In genomic region chr7:362416-363096, GRCh38 we compare ENCODE assay signal across 9 cellular contexts.
DNase-seq lines count a peak whose midpoint lies in the region; TF ChIP-seq lines count a peak whose summit lies in the region.
"Had no signal": no experiment of that assay in that cellular context is flagged by ENCODE, and none has a peak within 500 bp of the region (broad histone marks: within the 10 kb centered on the region; RNA-seq: fewer than 3 reads in every experiment).

No MANE protein-coding gene starts in this region.

- POLR2A ChIA-PET in HEK293 (lab: Yijun Ruan, JAX), result interaction anchor here (0.5 kb wide), 1 partner anchor 285 kb away, joined by 11 read pairs; no protein-coding TSS in a partner anchor
- POLR2A ChIA-PET in activated CD4-positive, alpha-beta T cell treated with anti-CD3 and anti-CD28 coated beads, Interleukin-2, amount 10 ng/mL, durations not matched to agents 7 days and 5 days (lab: Charles Lee), result interaction anchor here (1.4 kb wide), 1 partner anchor 11 kb away, joined by 5 read pairs; no protein-coding TSS in a partner anchor

- peak; percentile 75 for DNase-seq in activated CD4-positive, alpha-beta T cell treated with anti-CD3 and anti-CD28 coated beads, Interleukin-2, amount 10 ng/mL, durations not matched to agents 7 days and 5 days
- DNase-seq in fibroblast of pulmonary artery (ENCODE audit: low read depth) (peak; percentile 41), NCI-H1105 (lab: John Stamatoyannopoulos, UW) (no peak), uterus (no peak), NCI-H524 (lab: John Stamatoyannopoulos, UW) (no peak), GM19238 (ENCODE audit: insufficient read length, low spot score) (no peak)
- DNase-seq: NCI-H1930 had no signal

- no peak for TF ChIP-seq POLR2A in uterus (IDR thresholded peaks at IDR 0.05)

- H3K27ac ChIP-seq in HEK293 (ENCODE audit: extremely low read depth, low read depth, low read length), result no peak overlapping the region
- no peak overlapping the region for H3K27ac ChIP-seq in skeletal muscle tissue (ENCODE audit: low read depth, low read length)
- H3K27ac ChIP-seq in uterus, result no peak overlapping the region

- peaks cover 10% of the 10 kb centered on the region for H3K9me3 Mint-ChIP-seq in activated CD4-positive, alpha-beta T cell treated with anti-CD3 and anti-CD28 coated beads, Interleukin-2, amount 10 ng/mL, durations not matched to agents 7 days and 5 days

- H3K36me3 Mint-ChIP-seq in activated CD4-positive, alpha-beta T cell treated with anti-CD3 and anti-CD28 coated beads, Interleukin-2, amount 10 ng/mL, durations not matched to agents 7 days and 5 days (ENCODE audit: low read depth), result peaks cover 21% of the 10 kb centered on the region

- CTCF ChIA-PET in HEK293 (lab: Yijun Ruan, JAX), result interaction anchor here (0.6 kb wide), 1 partner anchor 49 kb away, joined by 3 read pairs; no protein-coding TSS in a partner anchor
- CTCF ChIA-PET in activated CD4-positive, alpha-beta T cell treated with anti-CD3 and anti-CD28 coated beads, Interleukin-2, amount 10 ng/mL, durations not matched to agents 7 days and 5 days (lab: Charles Lee), result interaction anchor here (0.8 to 2.1 kb wide), 2 partner anchors 10 to 21 kb away, joined by 3 to 6 read pairs; no protein-coding TSS in a partner anchor

- peak overlapping the region; percentile 60 for H3K4me3 Mint-ChIP-seq in activated CD4-positive, alpha-beta T cell treated with anti-CD3 and anti-CD28 coated beads, Interleukin-2, amount 10 ng/mL, durations not matched to agents 7 days and 5 days

- no peaks in the 10 kb centered on the region for H3K36me3 ChIP-seq in HEK293 (ENCODE audit: control insufficient read depth in 2 of 2, insufficient read depth in 1 of 2, low read length in 2 of 2)
- no peaks in the 10 kb centered on the region for H3K36me3 ChIP-seq in skeletal muscle tissue (ENCODE audit: control insufficient read depth in 3 of 3, insufficient read depth in 3 of 3, low read length in 3 of 3)
- H3K36me3 ChIP-seq in uterus, result no peaks in the 10 kb centered on the region

- peak overlapping the region; percentile 97 for H3K27ac Mint-ChIP-seq in activated CD4-positive, alpha-beta T cell treated with anti-CD3 and anti-CD28 coated beads, Interleukin-2, amount 10 ng/mL, durations not matched to agents 7 days and 5 days

- no peak for TF ChIP-seq CTCF in HEK293 (tag by site-specific recombination; IDR thresholded peaks at IDR 0.05)
- TF ChIP-seq CTCF in fibroblast of pulmonary artery (IDR thresholded peaks at IDR 0.05; ENCODE audit: low read length, missing control alignments), result no peak
- TF ChIP-seq CTCF in uterus (IDR thresholded peaks at IDR 0.05), result no peak

- peaks cover 45 to 71% (median 56%) of the 10 kb centered on the region in 3 donors for H3K27me3 ChIP-seq in skeletal muscle tissue (ENCODE audit: control insufficient read depth in 3 of 3, insufficient read depth in 3 of 3, low read length in 3 of 3)
- H3K27me3 ChIP-seq in uterus, result peaks cover 6 to 15% of the 10 kb centered on the region in 2 donors

- intact Hi-C loops in uterus (cut with DNase I; ENCODE audit: low total_unique reads), result no loop called here

- no peaks in the 10 kb centered on the region for H3K9me3 ChIP-seq in HEK293 (ENCODE audit: control insufficient read depth, insufficient read depth, low read depth, low read length)
- H3K9me3 ChIP-seq in skeletal muscle tissue (ENCODE audit: control insufficient read depth in 3 of 3, low read length in 3 of 3), result peaks cover 0 to 3% (median 3%) of the 10 kb centered on the region in 3 donors
- H3K9me3 ChIP-seq in uterus, result no peaks in the 10 kb centered on the region

- H3K9ac ChIP-seq in skeletal muscle tissue (ENCODE audit: low read depth in 1 of 3, low read length in 3 of 3), result no peak overlapping the region

- H3K27me3 Mint-ChIP-seq in activated CD4-positive, alpha-beta T cell treated with anti-CD3 and anti-CD28 coated beads, Interleukin-2, amount 10 ng/mL, durations not matched to agents 7 days and 5 days, result no peaks in the 10 kb centered on the region

- H3K4me3 ChIP-seq in HEK293 (ENCODE audit: low read depth, low read length) (no peak overlapping the region), fibroblast of pulmonary artery (replicated peaks; ENCODE audit: low read depth, low read length) (peak overlapping the region; percentile 27), skeletal muscle tissue (ENCODE audit: low read length in 3 of 3) (peak overlapping the region in 2 of 3 donors; percentile 23 to 52), uterus (no peak overlapping the region)

- no peaks in the 10 kb centered on the region for H3K4me1 ChIP-seq in HEK293 (ENCODE audit: control insufficient read depth, insufficient read depth, low read length)
- H3K4me1 ChIP-seq in skeletal muscle tissue (ENCODE audit: control insufficient read depth in 3 of 3, insufficient read depth in 3 of 3, low read length in 3 of 3), result peaks cover 0 to 10% (median 9%) of the 10 kb centered on the region in 3 donors
- H3K4me1 ChIP-seq in uterus, result no peaks in the 10 kb centered on the region

- peaks cover 66% of the 10 kb centered on the region for H3K4me1 Mint-ChIP-seq in activated CD4-positive, alpha-beta T cell treated with anti-CD3 and anti-CD28 coated beads, Interleukin-2, amount 10 ng/mL, durations not matched to agents 7 days and 5 days

TF ChIP-seq in HEK293, 187 proteins besides CTCF, POLR2A, EP300 and RAD21:
- TF ChIP-seq, protein P1, sequence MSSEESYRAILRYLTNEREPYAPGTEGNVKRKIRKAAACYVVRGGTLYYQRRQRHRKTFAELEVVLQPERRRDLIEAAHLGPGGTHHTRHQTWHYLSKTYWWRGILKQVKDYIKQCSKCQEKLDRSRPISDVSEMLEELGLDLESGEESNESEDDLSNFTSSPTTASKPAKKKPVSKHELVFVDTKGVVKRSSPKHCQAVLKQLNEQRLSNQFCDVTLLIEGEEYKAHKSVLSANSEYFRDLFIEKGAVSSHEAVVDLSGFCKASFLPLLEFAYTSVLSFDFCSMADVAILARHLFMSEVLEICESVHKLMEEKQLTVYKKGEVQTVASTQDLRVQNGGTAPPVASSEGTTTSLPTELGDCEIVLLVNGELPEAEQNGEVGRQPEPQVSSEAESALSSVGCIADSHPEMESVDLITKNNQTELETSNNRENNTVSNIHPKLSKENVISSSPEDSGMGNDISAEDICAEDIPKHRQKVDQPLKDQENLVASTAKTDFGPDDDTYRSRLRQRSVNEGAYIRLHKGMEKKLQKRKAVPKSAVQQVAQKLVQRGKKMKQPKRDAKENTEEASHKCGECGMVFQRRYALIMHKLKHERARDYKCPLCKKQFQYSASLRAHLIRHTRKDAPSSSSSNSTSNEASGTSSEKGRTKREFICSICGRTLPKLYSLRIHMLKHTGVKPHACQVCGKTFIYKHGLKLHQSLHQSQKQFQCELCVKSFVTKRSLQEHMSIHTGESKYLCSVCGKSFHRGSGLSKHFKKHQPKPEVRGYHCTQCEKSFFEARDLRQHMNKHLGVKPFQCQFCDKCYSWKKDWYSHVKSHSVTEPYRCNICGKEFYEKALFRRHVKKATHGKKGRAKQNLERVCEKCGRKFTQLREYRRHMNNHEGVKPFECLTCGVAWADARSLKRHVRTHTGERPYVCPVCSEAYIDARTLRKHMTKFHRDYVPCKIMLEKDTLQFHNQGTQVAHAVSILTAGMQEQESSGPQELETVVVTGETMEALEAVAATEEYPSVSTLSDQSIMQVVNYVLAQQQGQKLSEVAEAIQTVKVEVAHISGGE (tag by site-specific recombination; conservative IDR thresholded peaks at IDR 0.05; ENCODE audit: low read depth), result no peak
- TF ChIP-seq ZSCAN30 (tag by site-specific recombination; IDR thresholded peaks at IDR 0.05) (no peak), KLF10 (tag by site-specific recombination; IDR thresholded peaks at IDR 0.05) (no peak), ZNF341 (tag by site-specific recombination; IDR thresholded peaks at IDR 0.05; ENCODE audit: low read depth) (0 out of 2 replicates have a peak, but pooled peaks have one; percentile 33)

Comparison
In these comparisons a context has a peak if more than half of its experiments do, and no peak if none do; other contexts are left out.
1. H3K4me3 ChIP-seq: peak in fibroblast of pulmonary artery (single experiment) and skeletal muscle tissue (2 of 3); none in HEK293 (single experiment) and uterus (0 of 2).
2. DNase-seq: peak in activated CD4-positive, alpha-beta T cell treated with anti-CD3 and anti-CD28 coated beads, Interleukin-2, amount 10 ng/mL, durations not matched to agents 7 days and 5 days (single experiment) and fibroblast of pulmonary artery (single experiment); none in NCI-H1105 (single experiment), uterus (0 of 2), NCI-H524 (0 of 2) and GM19238 (single experiment).